In genomic region chr9:98255064-98255577, GRCh38 we compare ENCODE assay signal across 8 cellular contexts. TPM values are rescaled to one million over a fixed set of nuclear protein-coding genes. Genes with fewer than 3 reads are reported as not detected.
DNase-seq lines count a peak whose midpoint lies in the region; ATAC-seq and TF ChIP-seq lines count a peak whose summit lies in the region.

No MANE protein-coding gene starts in this region.

- H3K4me1 Mint-ChIP-seq in T-helper 1 cell treated with Interleukin-12 subunit alpha and Interleukin-12 subunit beta and Interleukin-4 antibody, amounts not matched to agents 30 μg/mL and 1 μg/mL, for 36 hours (ENCODE audit: low read depth) = peaks cover 33% of the 10 kb centered on the region

- no peak for DNase-seq in T-helper 1 cell
- DNase-seq in HCEC 1CT = peak; percentile 48
- DNase-seq in NCI-H69 (lab: John Stamatoyannopoulos, UW) = peak; percentile 72
- DNase-seq in dermis blood vessel endothelial cell = peak; percentile 64
- DNase-seq in mesenchymal stem cell = peak; percentile 77
- peak; percentile 70 for DNase-seq in upper lobe of right lung
- no peak for DNase-seq in GOT3 (lab: John Stamatoyannopoulos, UW)

- no peaks in the 10 kb centered on the region for H3K9me3 ChIP-seq in mesenchymal stem cell (ENCODE audit: control insufficient read depth, low read length)
- H3K9me3 ChIP-seq in upper lobe of right lung = no peaks in the 10 kb centered on the region

- H2BK5ac ChIP-seq in mesenchymal stem cell (ENCODE audit: low read depth, low read length, poor library complexity, severe bottlenecking) = peak overlapping the region; percentile 49

- H3K4me3 Mint-ChIP-seq in T-helper 1 cell treated with Interleukin-12 subunit alpha and Interleukin-12 subunit beta and Interleukin-4 antibody, amounts not matched to agents 30 μg/mL and 1 μg/mL, for 36 hours = peak overlapping the region; percentile 91

- H3K36me3 Mint-ChIP-seq in T-helper 1 cell treated with Interleukin-12 subunit alpha and Interleukin-12 subunit beta and Interleukin-4 antibody, amounts not matched to agents 30 μg/mL and 1 μg/mL, for 36 hours (ENCODE audit: low read depth) = peaks cover 7% of the 10 kb centered on the region

- WGBS in mesenchymal stem cell = 3% methylated on average over 35 of the region's 35 CpGs

- H3K27me3 ChIP-seq in mesenchymal stem cell (ENCODE audit: control insufficient read depth in 1 of 2, insufficient read depth in 1 of 2, low read length in 2 of 2) = no peaks in the 10 kb centered on the region
- H3K27me3 ChIP-seq in upper lobe of right lung = no peaks in the 10 kb centered on the region

- H2BK120ac ChIP-seq in mesenchymal stem cell (ENCODE audit: low read depth, low read length) = peak overlapping the region; percentile 62

- H3K36me3 ChIP-seq in mesenchymal stem cell (ENCODE audit: control insufficient read depth in 1 of 2, insufficient read depth in 2 of 2, low read depth in 1 of 2, low read length in 2 of 2) = peaks cover 8 to 17% of the 10 kb centered on the region in 2 experiments
- peaks cover 5% of the 10 kb centered on the region for H3K36me3 ChIP-seq in upper lobe of right lung

- H3K4me2 ChIP-seq in mesenchymal stem cell (ENCODE audit: low read length, poor library complexity, severe bottlenecking) = peak overlapping the region; percentile 58

- H3K4me3 ChIP-seq in mesenchymal stem cell (ENCODE audit: insufficient read depth in 1 of 2, low read depth in 1 of 2, low read length in 2 of 2) (peak overlapping the region; percentile 81 to 83), upper lobe of right lung (peak overlapping the region; percentile 90)

- H3K14ac ChIP-seq in mesenchymal stem cell (ENCODE audit: low read length in 2 of 2) = no peak overlapping the region

- H3K9me3 Mint-ChIP-seq in T-helper 1 cell treated with Interleukin-12 subunit alpha and Interleukin-12 subunit beta and Interleukin-4 antibody, amounts not matched to agents 30 μg/mL and 1 μg/mL, for 36 hours = no peaks in the 10 kb centered on the region

- peak overlapping the region; percentile 72 for H2AFZ ChIP-seq in mesenchymal stem cell (ENCODE audit: low read depth, low read length)

- H3K23ac ChIP-seq in mesenchymal stem cell (ENCODE audit: low read length in 2 of 2) = no peak overlapping the region

- peak overlapping the region in 1 of 2 experiments; percentile 66 for H2BK12ac ChIP-seq in mesenchymal stem cell (ENCODE audit: low read length in 2 of 2)

- no peak overlapping the region for H4K8ac ChIP-seq in mesenchymal stem cell (ENCODE audit: low read length)

- H3K9ac ChIP-seq in mesenchymal stem cell (ENCODE audit: low read length) = peak overlapping the region; percentile 98

- no peak overlapping the region for H2AK5ac ChIP-seq in mesenchymal stem cell (ENCODE audit: low read length, severe bottlenecking)

- peak overlapping the region; percentile 2 to 8 for H3K18ac ChIP-seq in mesenchymal stem cell (ENCODE audit: low read depth in 1 of 2, low read length in 2 of 2)

- H3K79me1 ChIP-seq in mesenchymal stem cell (replicated peaks; ENCODE audit: low read length, poor library complexity, severe bottlenecking) = peaks cover 14% of the 10 kb centered on the region

- intact Hi-C loops in upper lobe of right lung (cut with DNase I) = loop anchor here (10.0 kb wide), 1 partner anchor 180 kb away; no protein-coding TSS in a partner anchor

- H3K27ac ChIP-seq in mesenchymal stem cell (ENCODE audit: low read length, poor library complexity, severe bottlenecking) = peak overlapping the region; percentile 45
- H3K27ac ChIP-seq in upper lobe of right lung = peak overlapping the region; percentile 99

- H3K4ac ChIP-seq in mesenchymal stem cell (ENCODE audit: low read depth in 1 of 2, low read length in 2 of 2) = peak overlapping the region in 1 of 2 experiments; percentile 6

- peak overlapping the region; percentile 34 for H3K27ac Mint-ChIP-seq in T-helper 1 cell treated with Interleukin-12 subunit alpha and Interleukin-12 subunit beta and Interleukin-4 antibody, amounts not matched to agents 30 μg/mL and 1 μg/mL, for 36 hours

- no peak for TF ChIP-seq CTCF in upper lobe of right lung (IDR thresholded peaks at IDR 0.05)

- peak overlapping the region; percentile 83 for H2BK15ac ChIP-seq in mesenchymal stem cell (ENCODE audit: low read depth, poor library complexity, severe bottlenecking)

- peaks cover 34% of the 10 kb centered on the region for H3K4me1 ChIP-seq in mesenchymal stem cell (ENCODE audit: control insufficient read depth, insufficient read depth, low read depth, low read length)
- peaks cover 39% of the 10 kb centered on the region for H3K4me1 ChIP-seq in upper lobe of right lung

- peak; percentile 20 for ATAC-seq in upper lobe of right lung

- no peak overlapping the region for H4K91ac ChIP-seq in mesenchymal stem cell (ENCODE audit: low read length)

- H3K27me3 Mint-ChIP-seq in T-helper 1 cell treated with Interleukin-12 subunit alpha and Interleukin-12 subunit beta and Interleukin-4 antibody, amounts not matched to agents 30 μg/mL and 1 μg/mL, for 36 hours (ENCODE audit: low read depth) = no peaks in the 10 kb centered on the region

RNA-seq across cellular contexts. Expression of gene TBC1D2, which starts 0.3 kb away (rescaled TPM):
- total RNA-seq in dermis blood vessel endothelial cell = 4.0 and 4.8 TPM in 2 replicates
- 28.4 TPM for polyA plus RNA-seq in mesenchymal stem cell (2013, experiment 1 of 2)
- 27.5 TPM for polyA plus RNA-seq in mesenchymal stem cell (2013, experiment 2 of 2)
- 71.8 TPM for total RNA-seq in upper lobe of right lung

Comparison
In these comparisons a context has a peak if more than half of its experiments do, and no peak if none do; other contexts are left out.
1. DNase-seq: peak in HCEC 1CT (single experiment), NCI-H69 (single experiment), dermis blood vessel endothelial cell (single experiment), mesenchymal stem cell (single experiment) and upper lobe of right lung (single experiment); none in T-helper 1 cell (0 of 5) and GOT3 (single experiment).
2. RNA of gene TBC1D2, which starts 0.3 kb away (total RNA-seq): 71.8 TPM in upper lobe of right lung (single experiment); 4.0 to 4.8 TPM in dermis blood vessel endothelial cell; every median in the first group is over 10 times any median in the second.